25 cellular contexts compared by ENCODE assay signal in the genomic region with DNA sequence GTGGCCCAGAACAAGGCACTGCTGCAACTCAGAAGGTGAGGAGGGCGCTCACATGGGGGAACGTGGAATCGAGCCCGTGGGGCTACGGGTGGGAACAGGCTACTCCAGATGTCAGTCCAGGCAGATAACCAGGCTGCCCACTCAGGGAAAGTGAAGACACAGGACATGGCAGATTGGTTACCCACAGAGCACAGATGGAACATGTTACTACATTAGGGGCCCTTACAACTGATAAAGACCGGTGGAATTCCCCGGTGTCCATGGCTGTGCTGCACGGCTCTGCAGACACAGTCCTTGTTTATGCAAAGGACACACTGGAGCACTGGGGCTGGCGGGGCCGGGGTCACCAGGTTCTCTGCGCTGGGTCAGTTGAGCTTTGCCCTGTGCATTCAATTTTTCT. TPM values are rescaled to one million over a fixed set of nuclear protein-coding genes. Genes with fewer than 3 reads are reported as not detected.
DNase-seq lines count a peak whose midpoint lies in the region; ATAC-seq and TF ChIP-seq lines count a peak whose summit lies in the region.
"Had no signal": no experiment of that assay in that cellular context is flagged by ENCODE, and none has a peak within 500 bp of the region (broad histone marks: within the 10 kb centered on the region; RNA-seq: fewer than 3 reads in every experiment).

No MANE protein-coding gene starts in this region.

- no peak overlapping the region for H3K4me2 ChIP-seq in neuronal stem cell (ENCODE audit: insufficient read depth, low read length, poor library complexity, severe bottlenecking)

- peak; percentile 61 for DNase-seq in BE2C
- no peak for DNase-seq in Caco-2
- peak; percentile 43 for DNase-seq in glutamatergic neuron
- no peak for DNase-seq in neuronal stem cell (ENCODE audit: low spot score)
- no peak for DNase-seq in activated effector memory CD4-positive, alpha-beta T cell treated with anti-CD3 and anti-CD28 coated beads, Interleukin-2, amount 50 U/mL, for 16 hours
- no peak for DNase-seq in effector CD8-positive, alpha-beta T cell (lab: John Stamatoyannopoulos, UW)
- no peak for DNase-seq in activated CD4-positive, alpha-beta T cell treated with anti-CD3 and anti-CD28 coated beads for 1 hour
- DNase-seq: activated CD4-positive, alpha-beta T cell treated with anti-CD3 and anti-CD28 coated beads for 48 hours; activated effector memory CD4-positive, alpha-beta T cell treated with Interleukin-2 at 50 U/mL for 16 hours; activated naive CD8-positive, alpha-beta T cell treated with anti-CD3 and anti-CD28 coated beads for 36 hours; activated T-cell treated with anti-CD3 and anti-CD28 coated beads, Interleukin-2, amount 50 U/mL, for 1 hour; aorta; DMS53; naive thymus-derived CD8-positive, alpha-beta T cell; NCI-H1092; NCI-H1694; NCI-H446; NCI-H774; stimulated activated CD8-positive, alpha-beta memory T cell treated with anti-CD3 and anti-CD28 coated beads, Interleukin-4, amount 100 ng/mL, for 48 hours; stimulated activated naive CD8-positive, alpha-beta T cell treated with anti-CD3 and anti-CD28 coated beads, Interleukin-15, amount 100 ng/mL, for 72 hours; T1000 had no signal

- no peak overlapping the region for H3K9ac ChIP-seq in neuronal stem cell (ENCODE audit: low read depth, low read length, poor library complexity)

- no peaks in the 10 kb centered on the region for H3K9me3 Mint-ChIP-seq in Caco-2 (ENCODE audit: unreplicated experiment)
- peaks cover 7% of the 10 kb centered on the region for H3K9me3 Mint-ChIP-seq in glutamatergic neuron (ENCODE audit: unreplicated experiment)
- H3K9me3 Mint-ChIP-seq: activated naive CD8-positive, alpha-beta T cell treated with anti-CD3 and anti-CD28 coated beads for 36 hours; naive thymus-derived CD8-positive, alpha-beta T cell; stimulated activated naive CD8-positive, alpha-beta T cell treated with anti-CD3 and anti-CD28 coated beads, Interleukin-15, amount 100 ng/mL, for 72 hours had no signal

- BruUV-seq in Caco-2 (replicated peaks; lab: Mats Ljungman, UMichigan): no TSS peak

- no peaks in the 10 kb centered on the region for H3K79me1 ChIP-seq in neuronal stem cell (ENCODE audit: low read depth, low read length)

- H3K4me3 ChIP-seq in BE2C (ENCODE audit: low read depth, low read length): no peak overlapping the region
- H3K4me3 ChIP-seq in Caco-2 (ENCODE audit: low read depth, low read length): no peak overlapping the region
- H3K4me3 ChIP-seq in neuronal stem cell (ENCODE audit: low read length in 2 of 2): no peak overlapping the region
- H3K4me3 ChIP-seq: lung had no signal

- TF ChIP-seq CTCF in BE2C (IDR thresholded peaks at IDR 0.05; ENCODE audit: low read depth, low read length) (no peak), Caco-2 (IDR thresholded peaks at IDR 0.05; ENCODE audit: insufficient read depth in 1 of 2, low read depth in 1 of 2, low read length in 1 of 2, severe bottlenecking in 1 of 2, unreplicated experiment in 1 of 2) (no peak), glutamatergic neuron (IDR thresholded peaks at IDR 0.05; ENCODE audit: partially characterized antibody, unreplicated experiment) (no peak)

- H3K27ac Mint-ChIP-seq in Caco-2 (ENCODE audit: unreplicated experiment) (peak overlapping the region; percentile 61), glutamatergic neuron (ENCODE audit: unreplicated experiment) (peak overlapping the region; percentile 90)
- H3K27ac Mint-ChIP-seq: activated naive CD8-positive, alpha-beta T cell treated with anti-CD3 and anti-CD28 coated beads for 36 hours; naive thymus-derived CD8-positive, alpha-beta T cell had no signal

- peak overlapping the region; percentile 89 for H3K18ac ChIP-seq in neuronal stem cell (ENCODE audit: low read length)

- H3K4me1 Mint-ChIP-seq in Caco-2 (ENCODE audit: low read depth, unreplicated experiment) (peaks cover 11% of the 10 kb centered on the region), glutamatergic neuron (ENCODE audit: low read depth, unreplicated experiment) (peaks cover 44% of the 10 kb centered on the region)

- H3K36me3 ChIP-seq in BE2C (no peaks in the 10 kb centered on the region), Caco-2 (ENCODE audit: control insufficient read depth, insufficient read depth, low read length) (no peaks in the 10 kb centered on the region), neuronal stem cell (replicated peaks in 1 of 2; ENCODE audit: control insufficient read depth in 2 of 2, insufficient read depth in 2 of 2, low read length in 2 of 2) (no peaks in the 10 kb centered on the region)

- intact Hi-C loops in Caco-2 (cut with micrococcal nuclease; ENCODE audit: unreplicated experiment): no loop called here

- no peak overlapping the region for H2BK12ac ChIP-seq in neuronal stem cell (ENCODE audit: low read length)

- no peak overlapping the region for H3K4ac ChIP-seq in neuronal stem cell (ENCODE audit: low read length)

- H2AK5ac ChIP-seq in neuronal stem cell (ENCODE audit: low read depth, low read length): peak overlapping the region; percentile 17

- H2BK5ac ChIP-seq in neuronal stem cell (ENCODE audit: low read length): no peak overlapping the region

- H3K4me1 ChIP-seq in BE2C: peaks cover 39% of the 10 kb centered on the region
- H3K4me1 ChIP-seq in Caco-2: peaks cover 16% of the 10 kb centered on the region
- H3K4me1 ChIP-seq in neuronal stem cell (ENCODE audit: control insufficient read depth in 2 of 2, insufficient read depth in 1 of 2, low read depth in 1 of 2, low read length in 2 of 2): peaks cover 20 to 28% of the 10 kb centered on the region in 2 donors

- H4K8ac ChIP-seq in neuronal stem cell (ENCODE audit: low read depth, low read length): no peak overlapping the region

- H3K14ac ChIP-seq in neuronal stem cell (ENCODE audit: low read length): no peak overlapping the region

- H3K4me3 Mint-ChIP-seq in Caco-2 (ENCODE audit: unreplicated experiment) (no peak overlapping the region), glutamatergic neuron (ENCODE audit: unreplicated experiment) (peak overlapping the region; percentile 28)
- H3K4me3 Mint-ChIP-seq: activated naive CD8-positive, alpha-beta T cell treated with anti-CD3 and anti-CD28 coated beads for 36 hours; naive thymus-derived CD8-positive, alpha-beta T cell; stimulated activated naive CD8-positive, alpha-beta T cell treated with anti-CD3 and anti-CD28 coated beads, Interleukin-15, amount 100 ng/mL, for 72 hours had no signal

- no peak overlapping the region for H4K91ac ChIP-seq in neuronal stem cell (ENCODE audit: low read depth, low read length, poor library complexity)

- no peak overlapping the region for H2AFZ ChIP-seq in neuronal stem cell (ENCODE audit: low read length)

- no peak overlapping the region for H2BK15ac ChIP-seq in neuronal stem cell (ENCODE audit: low read length)

- no peak overlapping the region for H2BK120ac ChIP-seq in neuronal stem cell (ENCODE audit: low read depth, low read length)

- no peaks in the 10 kb centered on the region for H3K9me3 ChIP-seq in BE2C
- H3K9me3 ChIP-seq in Caco-2: no peaks in the 10 kb centered on the region
- no peaks in the 10 kb centered on the region for H3K9me3 ChIP-seq in neuronal stem cell (replicated peaks in 1 of 2; ENCODE audit: control insufficient read depth in 2 of 2, insufficient read depth in 1 of 2, low read depth in 1 of 2, low read length in 2 of 2)

- WGBS in neuronal stem cell (ENCODE audit: extremely low coverage in 2 of 2, insufficient read length in 2 of 2, insufficient replicate concordance in 1 of 2), 2 donors: no CpG with 5 or more reads among the region's 11 CpGs

- peak overlapping the region; percentile 13 for H3K23ac ChIP-seq in neuronal stem cell (ENCODE audit: low read depth, low read length, poor library complexity)

- no peaks in the 10 kb centered on the region for H3K27me3 ChIP-seq in BE2C
- H3K27me3 ChIP-seq in Caco-2 (replicated peaks; ENCODE audit: control insufficient read depth, insufficient read depth, low read length): no peaks in the 10 kb centered on the region
- H3K27me3 ChIP-seq in neuronal stem cell (ENCODE audit: control insufficient read depth in 3 of 3, insufficient read depth in 3 of 3, low read depth in 1 of 3, low read length in 3 of 3): no peaks in the 10 kb centered on the region

- no peak for ATAC-seq in GM19328 (IDR thresholded peaks at IDR 0.05; ENCODE audit: unreplicated experiment)
- ATAC-seq: naive thymus-derived CD8-positive, alpha-beta T cell; stimulated activated naive CD8-positive, alpha-beta T cell treated with anti-CD3 and anti-CD28 coated beads, Interleukin-15, amount 100 ng/mL, for 72 hours had no signal

- POLR2A ChIA-PET in Caco-2 (lab: Charles Lee): no interaction called here

- CTCF ChIA-PET in Caco-2 (lab: Charles Lee): interaction anchor here (1.4 kb wide), 1 partner anchor 25 kb away, joined by 3 read pairs; no protein-coding TSS in a partner anchor

- H3K36me3 Mint-ChIP-seq in Caco-2 (ENCODE audit: insufficient read depth, unreplicated experiment) (peaks cover 10% of the 10 kb centered on the region), glutamatergic neuron (ENCODE audit: unreplicated experiment) (no peaks in the 10 kb centered on the region)
- H3K36me3 Mint-ChIP-seq: naive thymus-derived CD8-positive, alpha-beta T cell had no signal

- no peaks in the 10 kb centered on the region for H3K27me3 Mint-ChIP-seq in Caco-2 (ENCODE audit: insufficient read depth, unreplicated experiment)
- H3K27me3 Mint-ChIP-seq in glutamatergic neuron (ENCODE audit: unreplicated experiment): peaks cover 8% of the 10 kb centered on the region

- no peak overlapping the region for H3K27ac ChIP-seq in neuronal stem cell (replicated peaks; ENCODE audit: low read length)
- H3K27ac ChIP-seq: epithelial cell of prostate, VCaP had no signal

RNA-seq across cellular contexts. Expression of a gene that starts 36.9 kb away (rescaled TPM):
- 39.9 TPM for polyA plus RNA-seq in BE2C (2012; ENCODE audit: insufficient read depth, insufficient read length, low read depth)
- total RNA-seq in Caco-2 (2022) (69.5 and 70.6 TPM in 2 replicates), glutamatergic neuron (ENCODE audit: unreplicated experiment) (3.8 TPM)
- 2.0 TPM for polyA plus RNA-seq in neuronal stem cell (2013, experiment 1 of 2)
- polyA plus RNA-seq in neuronal stem cell (2013, experiment 2 of 2): 1.8 TPM

Comparison
In these comparisons a context has a peak if more than half of its experiments do, and no peak if none do; other contexts are left out.
1. DNase-seq: peak in BE2C (single experiment) and glutamatergic neuron (single experiment); none in Caco-2 (0 of 2), neuronal stem cell (single experiment), activated effector memory CD4-positive, alpha-beta T cell treated with anti-CD3 and anti-CD28 coated beads, Interleukin-2, amount 50 U/mL, for 16 hours (single experiment), effector CD8-positive, alpha-beta T cell (single experiment) and activated CD4-positive, alpha-beta T cell treated with anti-CD3 and anti-CD28 coated beads for 1 hour (single experiment).
2. RNA of a gene that starts 36.9 kb away (total RNA-seq): 69.5 to 70.6 TPM in Caco-2; 3.8 TPM in glutamatergic neuron (single experiment); every median in the first group is over 10 times any median in the second.